Comparison of ENCODE assay signal across 23 cellular contexts in genomic region chr19:1683869-1684572, GRCh38.
"Had no signal": no experiment of that assay in that cellular context is flagged by ENCODE, and none has a peak within 500 bp of the region (broad histone marks: within the 10 kb centered on the region; RNA-seq: fewer than 3 reads in every experiment).

No MANE protein-coding gene starts in this region.

- H3K9ac ChIP-seq: KMS-11 had no signal

- H3K4me3 Mint-ChIP-seq: T-cell had no signal

- ATAC-seq: HepG2, T-cell had no signal

- H3K4me1 ChIP-seq: SJCRH30 had no signal

- H3K9me3 ChIP-seq: SJCRH30 had no signal

- H3K27ac Mint-ChIP-seq: T-cell had no signal

- DNase-seq: IMR-90, MV-4-11, NCI-H1092, NCI-H1105 treated with DMSO at 0.1 percent for 48 hours, NCI-H1417 treated with DMSO at 0.1 percent for 48 hours, NCI-H146, NCI-H1694 treated with DMSO at 0.1 percent for 48 hours, NCI-H1930, NCI-H2081, NCI-H2171, NCI-H226, NCI-H446, NCI-H510A, NCI-H524 treated with DMSO at 0.1 percent for 48 hours, NCI-H69, NCI-H774, RPMI8226, SHP77 treated with DMSO at 0.1 percent for 48 hours, SJCRH30, SW 1271, T-cell had no signal

- H3K4me2 ChIP-seq: KMS-11 had no signal

- H3K27ac ChIP-seq: KMS-11, SJCRH30 had no signal

- H3K4me1 Mint-ChIP-seq: T-cell had no signal

- H3K36me3 ChIP-seq: SJCRH30 had no signal

- H3K36me3 Mint-ChIP-seq: T-cell had no signal

- H3K9me3 Mint-ChIP-seq: T-cell had no signal

- H3K4me3 ChIP-seq: SJCRH30 had no signal
